Comparison of ENCODE assay signal across 8 cellular contexts in the genomic region with DNA sequence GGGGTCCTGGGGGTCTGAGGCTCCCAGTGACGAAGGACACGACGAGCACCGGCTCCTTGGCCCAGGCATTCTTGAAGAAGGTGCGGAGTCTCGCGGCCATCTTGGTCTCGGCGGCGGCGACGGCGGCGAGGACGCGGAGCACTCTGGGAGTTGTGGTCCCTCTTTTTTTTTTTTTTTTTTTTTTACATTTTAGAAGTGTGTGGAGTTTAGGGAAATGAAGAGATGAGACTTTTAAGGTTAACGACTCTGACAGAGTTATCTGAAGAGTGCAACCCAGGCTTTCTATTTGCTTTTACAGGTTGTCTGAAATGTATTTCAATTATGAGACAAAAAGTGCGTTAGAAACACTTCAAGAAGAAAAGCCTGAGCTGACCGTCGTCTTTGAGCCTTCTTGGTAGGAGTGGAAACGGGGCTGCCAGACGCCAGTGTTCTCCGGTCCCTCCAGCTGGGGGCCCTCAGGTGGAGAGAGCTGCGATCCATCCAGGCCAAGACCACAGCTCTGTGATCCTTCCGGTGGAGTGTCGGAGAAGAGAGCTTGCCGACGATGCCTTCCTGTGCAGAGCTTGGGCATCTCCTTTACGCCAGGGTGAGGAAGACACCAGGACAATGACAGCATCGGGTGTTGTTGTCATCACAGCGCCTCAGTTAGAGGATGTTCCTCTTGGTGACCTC. TPM values are rescaled to one million over a fixed set of nuclear protein-coding genes. Genes with fewer than 3 reads are reported as not detected.
DNase-seq lines count a peak whose midpoint lies in the region; ATAC-seq and TF ChIP-seq lines count a peak whose summit lies in the region.

No MANE protein-coding gene starts in this region.

- no peak for TF ChIP-seq RAD21 in liver (IDR thresholded peaks at IDR 0.05)

- peak; percentile 81 for DNase-seq in SK-N-DZ (ENCODE audit: low spot score)
- peak; percentile 10 for DNase-seq in stimulated activated CD4-positive, alpha-beta T cell treated with anti-CD3 and anti-CD28 coated beads, Interleukin-2, amount 100 ng/mL, for 4 hours (ENCODE audit: low read depth)
- no peak for DNase-seq in SKM-1 treated with dmso at 0.1 percent for 144 hours (lab: John Stamatoyannopoulos, UW; ENCODE audit: unreplicated experiment)

- no peak overlapping the region for H3K27ac ChIP-seq in ACC112 (ENCODE audit: low read depth, low read length)
- H3K27ac ChIP-seq in ectodermal cell (ENCODE audit: insufficient read depth, low read depth, low read length, poor library complexity, severe bottlenecking): no peak overlapping the region
- H3K27ac ChIP-seq in liver (ENCODE audit: low read depth in 1 of 2, low read length in 2 of 2): no peak overlapping the region

- 35 to 40% methylated on average over 31 of the region's 31 CpGs for WGBS in ectodermal cell, 2 experiments
- 13% methylated on average over 31 of the region's 31 CpGs for WGBS in liver

- no peaks in the 10 kb centered on the region for H3K36me3 ChIP-seq in ACC112 (ENCODE audit: insufficient read depth, low read length)
- no peaks in the 10 kb centered on the region for H3K36me3 ChIP-seq in ectodermal cell (ENCODE audit: control insufficient read depth, insufficient read depth, low read length)
- H3K36me3 ChIP-seq in liver (ENCODE audit: control insufficient read depth in 4 of 4, insufficient read depth in 3 of 4, low read depth in 1 of 4, low read length in 3 of 4): no peaks in the 10 kb centered on the region

- no peaks in the 10 kb centered on the region for H3K79me2 ChIP-seq in ACC112 (ENCODE audit: control insufficient read depth, insufficient read depth, low read length, unreplicated experiment)

- H3K9ac ChIP-seq in liver (ENCODE audit: low read depth in 1 of 2, low read length in 2 of 2): no peak overlapping the region

- no peak for TF ChIP-seq CTCF in liver (IDR thresholded peaks at IDR 0.05; ENCODE audit: low read depth, low read length, missing input control)

- H3K27me3 ChIP-seq in ACC112 (ENCODE audit: insufficient read depth, low read length) (peaks cover 5% of the 10 kb centered on the region; the same call in 1 of the 2 replicates), ectodermal cell (ENCODE audit: control insufficient read depth, insufficient read depth, low read length, poor library complexity, severe bottlenecking) (no peaks in the 10 kb centered on the region), liver (ENCODE audit: control insufficient read depth in 4 of 4, insufficient read depth in 4 of 4, low read length in 3 of 4) (no peaks in the 10 kb centered on the region)

- peak; percentile 55 for ATAC-seq in GM21526 (IDR thresholded peaks at IDR 0.05; ENCODE audit: low FRiP score, unreplicated experiment)
- ATAC-seq in HG03571 (IDR thresholded peaks at IDR 0.05; ENCODE audit: unreplicated experiment): no peak

- H3K4me3 ChIP-seq in ACC112 (ENCODE audit: low read depth, low read length) (peak overlapping the region; percentile 67), ectodermal cell (ENCODE audit: insufficient read depth, low read depth, low read length) (peak overlapping the region; percentile 32), liver (ENCODE audit: low read depth in 1 of 3, low read length in 3 of 3) (peak overlapping the region; percentile 32 to 64 (median 55))

- H3K9me3 ChIP-seq in ectodermal cell (ENCODE audit: control insufficient read depth, low read length) (no peaks in the 10 kb centered on the region), liver (ENCODE audit: control insufficient read depth in 4 of 4, low read length in 3 of 4) (no peaks in the 10 kb centered on the region)

- peak overlapping the region; percentile 61 for H2AFZ ChIP-seq in ACC112 (ENCODE audit: low read length, unreplicated experiment)

- no peaks in the 10 kb centered on the region for H3K4me1 ChIP-seq in ACC112 (ENCODE audit: control insufficient read depth, insufficient read depth, low read length, unreplicated experiment)
- H3K4me1 ChIP-seq in ectodermal cell (ENCODE audit: control insufficient read depth, insufficient read depth, low read length): no peaks in the 10 kb centered on the region
- H3K4me1 ChIP-seq in liver (ENCODE audit: control insufficient read depth in 4 of 4, insufficient read depth in 4 of 4, low read length in 3 of 4): peaks cover 0 to 6% (median 2%) of the 10 kb centered on the region in 4 donors

TF ChIP-seq in liver, 16 proteins besides CTCF, POLR2A, EP300 and RAD21:
- TF ChIP-seq NR2F2 (IDR thresholded peaks at IDR 0.05) (no peak), GABPA (IDR thresholded peaks at IDR 0.05 in 1 of 2, conservative IDR thresholded peaks at IDR 0.05 in 1 of 2) (no peak), FOXA1 (IDR thresholded peaks at IDR 0.05) (no peak), SP1 (IDR thresholded peaks at IDR 0.05) (no peak), EGR1 (IDR thresholded peaks at IDR 0.05; ENCODE audit: low read depth in 2 of 2) (no peak), YY1 (IDR thresholded peaks at IDR 0.05) (peak; percentile 97)
- TF ChIP-seq, protein P1, sequence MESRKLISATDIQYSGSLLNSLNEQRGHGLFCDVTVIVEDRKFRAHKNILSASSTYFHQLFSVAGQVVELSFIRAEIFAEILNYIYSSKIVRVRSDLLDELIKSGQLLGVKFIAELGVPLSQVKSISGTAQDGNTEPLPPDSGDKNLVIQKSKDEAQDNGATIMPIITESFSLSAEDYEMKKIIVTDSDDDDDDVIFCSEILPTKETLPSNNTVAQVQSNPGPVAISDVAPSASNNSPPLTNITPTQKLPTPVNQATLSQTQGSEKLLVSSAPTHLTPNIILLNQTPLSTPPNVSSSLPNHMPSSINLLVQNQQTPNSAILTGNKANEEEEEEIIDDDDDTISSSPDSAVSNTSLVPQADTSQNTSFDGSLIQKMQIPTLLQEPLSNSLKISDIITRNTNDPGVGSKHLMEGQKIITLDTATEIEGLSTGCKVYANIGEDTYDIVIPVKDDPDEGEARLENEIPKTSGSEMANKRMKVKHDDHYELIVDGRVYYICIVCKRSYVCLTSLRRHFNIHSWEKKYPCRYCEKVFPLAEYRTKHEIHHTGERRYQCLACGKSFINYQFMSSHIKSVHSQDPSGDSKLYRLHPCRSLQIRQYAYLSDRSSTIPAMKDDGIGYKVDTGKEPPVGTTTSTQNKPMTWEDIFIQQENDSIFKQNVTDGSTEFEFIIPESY (IDR thresholded peaks at IDR 0.05): no peak

RNA-seq across cellular contexts. Expression of gene OR2B11, which starts 9.7 kb away (rescaled TPM):
- polyA plus RNA-seq in SK-N-DZ (2014; cell fraction: cytosol; rRNA removed): not detected in 2 replicates
- not detected in 2 replicates for polyA plus RNA-seq in SK-N-DZ (2014; cell fraction: nucleus; rRNA removed)
- polyA plus RNA-seq in ectodermal cell (2013, experiment 1 of 4): not detected
- polyA plus RNA-seq in ectodermal cell (2013, experiment 2 of 4): not detected
- not detected for polyA plus RNA-seq in ectodermal cell (2013, experiment 3 of 4)
- not detected for polyA plus RNA-seq in ectodermal cell (2013, experiment 4 of 4)
- not detected for total RNA-seq in liver
- not detected for polyA plus RNA-seq in liver

RNA-seq across cellular contexts. Expression of gene NLRP3, which starts 32.3 kb away (rescaled TPM):
- 1.2 TPM in 1 of 2 replicates, not detected in the other for polyA plus RNA-seq in SK-N-DZ (2014; cell fraction: cytosol; rRNA removed)
- 0.65 TPM in 1 of 2 replicates, not detected in the other for polyA plus RNA-seq in SK-N-DZ (2014; cell fraction: nucleus; rRNA removed)
- polyA plus RNA-seq in ectodermal cell (2013, experiment 1 of 4): 0.13 TPM
- 0.16 TPM for polyA plus RNA-seq in ectodermal cell (2013, experiment 2 of 4)
- 0.16 TPM for polyA plus RNA-seq in ectodermal cell (2013, experiment 3 of 4)
- 0.20 TPM for polyA plus RNA-seq in ectodermal cell (2013, experiment 4 of 4)
- total RNA-seq in liver: 1 to 10 TPM in 1 of 2 donors, under 1 TPM in 1; 0.84 to 1.9 TPM
- under 1 TPM; 0.28 to 0.39 TPM for polyA plus RNA-seq in liver
